1 cellular context compared by ENCODE assay signal in genomic region chr9:132214027-132214622, GRCh38.
TF ChIP-seq lines count a peak whose summit lies in the region.

No MANE protein-coding gene starts in this region.

TF ChIP-seq in H1, 55 proteins besides CTCF, POLR2A, EP300 and RAD21:
- TF ChIP-seq JUN (IDR thresholded peaks at IDR 0.05; ENCODE audit: low read depth, low read length), result peak; percentile 68; the same call in 1 of the 2 replicates
- 0 out of 4 replicates have a peak, but pooled peaks have one; percentile 30 to 74 for TF ChIP-seq SIN3A (conservative IDR thresholded peaks at IDR 0.05 in 1 of 2, IDR thresholded peaks at IDR 0.05 in 1 of 2; ENCODE audit: low read depth in 1 of 2, low read length in 2 of 2)
- no peak for TF ChIP-seq SIRT6 (IDR thresholded peaks at IDR 0.05; ENCODE audit: low read length)
- no peak for TF ChIP-seq ZNF274 (IDR thresholded peaks at IDR 0.05; ENCODE audit: borderline replicate concordance, extremely low read depth, low read length)
- TF ChIP-seq KDM1A (IDR thresholded peaks at IDR 0.05; ENCODE audit: borderline replicate concordance, low read length), result no peak
- TF ChIP-seq CEBPB (IDR thresholded peaks at IDR 0.05; ENCODE audit: low read depth, low read length), result 0 out of 2 replicates have a peak, but pooled peaks have one; percentile 19
- peak; percentile 46; the same call in 1 of the 2 replicates for TF ChIP-seq TEAD4 (IDR thresholded peaks at IDR 0.05; ENCODE audit: low read depth, low read length)
- TF ChIP-seq CREB1 (IDR thresholded peaks at IDR 0.05), result peak; percentile 81
- no peak for TF ChIP-seq RBBP5 (IDR thresholded peaks at IDR 0.05; ENCODE audit: borderline replicate concordance, low read depth, low read length)
- TF ChIP-seq HDAC6 (IDR thresholded peaks at IDR 0.05; ENCODE audit: low read depth, low read length), result no peak
- no peak for TF ChIP-seq FOSL1 (IDR thresholded peaks at IDR 0.05; ENCODE audit: insufficient read depth, low read depth, low read length)
- no peak for TF ChIP-seq SRF (IDR thresholded peaks at IDR 0.05; ENCODE audit: low read depth, low read length)
- TF ChIP-seq ATF2 (IDR thresholded peaks at IDR 0.05; ENCODE audit: low read length), result peak; percentile 90
- TF ChIP-seq RXRA (IDR thresholded peaks at IDR 0.05; ENCODE audit: insufficient read depth, low read depth, low read length), result no peak
- no peak for TF ChIP-seq CBX8 (IDR thresholded peaks at IDR 0.05; ENCODE audit: borderline replicate concordance, low read depth, low read length)
- TF ChIP-seq JUND (IDR thresholded peaks at IDR 0.05; ENCODE audit: low read length), result peak; percentile 94
- TF ChIP-seq MAFK (IDR thresholded peaks at IDR 0.05; ENCODE audit: low read depth, low read length), result no peak
